ENCODE assay signal across 8 cellular contexts in genomic region chr11:118251858-118252652, GRCh38.
DNase-seq lines count a peak whose midpoint lies in the region; ATAC-seq and TF ChIP-seq lines count a peak whose summit lies in the region.

A gene with protein sequence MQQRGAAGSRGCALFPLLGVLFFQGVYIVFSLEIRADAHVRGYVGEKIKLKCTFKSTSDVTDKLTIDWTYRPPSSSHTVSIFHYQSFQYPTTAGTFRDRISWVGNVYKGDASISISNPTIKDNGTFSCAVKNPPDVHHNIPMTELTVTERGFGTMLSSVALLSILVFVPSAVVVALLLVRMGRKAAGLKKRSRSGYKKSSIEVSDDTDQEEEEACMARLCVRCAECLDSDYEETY (minus strand): TSS chr11:118252365. CDS start chr11:118252294, 71 bp downstream.

- H3K4me1 ChIP-seq in iPS-18a (ENCODE audit: control insufficient read depth, low read depth, low read length): no peaks in the 10 kb centered on the region

- H3K9me3 ChIP-seq in WERI-Rb-1 (ENCODE audit: severe bottlenecking) (no peaks in the 10 kb centered on the region), iPS-18a (ENCODE audit: control insufficient read depth, low read depth, low read length) (no peaks in the 10 kb centered on the region)

- ATAC-seq in HG03064 (IDR thresholded peaks at IDR 0.05; ENCODE audit: low read depth, unreplicated experiment) (peak; percentile 59), GM18858 (IDR thresholded peaks at IDR 0.05; ENCODE audit: unreplicated experiment) (no peak)

- H3K4me3 ChIP-seq in WERI-Rb-1 (ENCODE audit: low read depth, low read length) (peak within 1 kb of the TSS; percentile 94), iPS-18a (ENCODE audit: low read length) (peak within 1 kb of the TSS; percentile 91), skeletal muscle cell (ENCODE audit: low read depth, low read length) (peak within 1 kb of the TSS; percentile 84)

- in situ Hi-C loops in GM13976 (cut with MboI; ENCODE audit: low sequenced_read_pairs, unreplicated experiment) (no loop called here), T47D (cut with HindIII; ENCODE audit: low pct_unique_long_range_greater_than_20kb, low sequenced_read_pairs) (no loop called here)

- peak within 1 kb of the TSS; percentile 84 for H3K9ac ChIP-seq in iPS-18a (ENCODE audit: low read length)

- DNase-seq in GM13976 (ENCODE audit: low spot score) (peak; percentile 81), NCI-H2171 (lab: John Stamatoyannopoulos, UW) (peak; percentile 91), WERI-Rb-1 (peak; percentile 76), T47D (ENCODE audit: low read depth in 1 of 2, low spot score in 1 of 2) (peak; percentile 84 to 99), skeletal muscle cell (ENCODE audit: low read depth) (peak; percentile 7)

- TF ChIP-seq CTCF in GM13976 (IDR thresholded peaks at IDR 0.05; ENCODE audit: borderline replicate concordance, control extremely low read depth, extremely low read depth, insufficient read depth, missing control alignments) (no peak), WERI-Rb-1 (IDR thresholded peaks at IDR 0.05; ENCODE audit: low read depth, low read length) (no peak)

- H3K36me3 ChIP-seq in WERI-Rb-1: no peaks in the 10 kb centered on the region
- no peaks in the 10 kb centered on the region for H3K36me3 ChIP-seq in iPS-18a (ENCODE audit: control insufficient read depth, low read depth, low read length)

- peak within 1 kb of the TSS; percentile 96 for H3K27ac ChIP-seq in WERI-Rb-1
- H3K27ac ChIP-seq in iPS-18a (ENCODE audit: low read length): peak within 1 kb of the TSS; percentile 98

- H3K27me3 ChIP-seq in WERI-Rb-1 (ENCODE audit: insufficient read depth, low read depth, severe bottlenecking) (no peaks in the 10 kb centered on the region), iPS-18a (ENCODE audit: control insufficient read depth, insufficient read depth, low read length) (peaks cover 76% of the 10 kb centered on the region)

Comparison
In these comparisons a context has a peak if more than half of its experiments do, and no peak if none do; other contexts are left out.
1. DNase-seq: peak in every context shown above with its lines; median percentile 92 in T47D; 91 in NCI-H2171; 81 in GM13976; 76 in WERI-Rb-1; 7 in skeletal muscle cell.